Comparison of ENCODE assay signal across 21 cellular contexts in genomic region chr7:89661876-89662275, GRCh38.
"Had no signal": no experiment of that assay in that cellular context is flagged by ENCODE, and none has a peak within 500 bp of the region (broad histone marks: within the 10 kb centered on the region; RNA-seq: fewer than 3 reads in every experiment).

No MANE protein-coding gene starts in this region.

- H3K9me3 ChIP-seq: esophagus muscularis mucosa, gastroesophageal sphincter, left ventricle myocardium inferior, neutrophil, right atrium auricular region, uterus had no signal

- H3K4me3 ChIP-seq: dorsolateral prefrontal cortex, esophagus muscularis mucosa, gastroesophageal sphincter, left ventricle myocardium inferior, lung, right atrium auricular region, uterus had no signal

- H3K36me3 ChIP-seq: esophagus muscularis mucosa, gastroesophageal sphincter, left ventricle myocardium inferior, neutrophil, right atrium auricular region, uterus had no signal

- H3K27ac ChIP-seq: dorsolateral prefrontal cortex, esophagus muscularis mucosa, gastroesophageal sphincter, left ventricle myocardium inferior, neutrophil, right atrium auricular region, uterus had no signal

- FAIRE-seq: keratinocyte, small intestine had no signal

- H3K27me3 ChIP-seq: dorsolateral prefrontal cortex, esophagus muscularis mucosa, gastroesophageal sphincter, neutrophil, right atrium auricular region, uterus had no signal

- DNase-seq: cortex of kidney; dorsolateral prefrontal cortex; effector CD8-positive, alpha-beta T cell; foreskin fibroblast; glutamatergic neuron; immature natural killer cell; left cardiac atrium; left ventricle myocardium inferior; naive thymus-derived CD4-positive, alpha-beta T cell; nephron progenitor cell; posterior cingulate gyrus; small intestine; stimulated activated CD4-positive, alpha-beta T cell treated with anti-CD3 and anti-CD28 coated beads, Interleukin-2, amount 100 ng/mL, for 48 hours; stimulated activated naive CD4-positive, alpha-beta T cell treated with Interleukin-2 at 50 U/mL for 16 hours; uterus had no signal

- H3K4me1 ChIP-seq: esophagus muscularis mucosa, gastroesophageal sphincter, left ventricle myocardium inferior, right atrium auricular region, uterus had no signal
